14 cellular contexts compared by ENCODE assay signal in the genomic region with DNA sequence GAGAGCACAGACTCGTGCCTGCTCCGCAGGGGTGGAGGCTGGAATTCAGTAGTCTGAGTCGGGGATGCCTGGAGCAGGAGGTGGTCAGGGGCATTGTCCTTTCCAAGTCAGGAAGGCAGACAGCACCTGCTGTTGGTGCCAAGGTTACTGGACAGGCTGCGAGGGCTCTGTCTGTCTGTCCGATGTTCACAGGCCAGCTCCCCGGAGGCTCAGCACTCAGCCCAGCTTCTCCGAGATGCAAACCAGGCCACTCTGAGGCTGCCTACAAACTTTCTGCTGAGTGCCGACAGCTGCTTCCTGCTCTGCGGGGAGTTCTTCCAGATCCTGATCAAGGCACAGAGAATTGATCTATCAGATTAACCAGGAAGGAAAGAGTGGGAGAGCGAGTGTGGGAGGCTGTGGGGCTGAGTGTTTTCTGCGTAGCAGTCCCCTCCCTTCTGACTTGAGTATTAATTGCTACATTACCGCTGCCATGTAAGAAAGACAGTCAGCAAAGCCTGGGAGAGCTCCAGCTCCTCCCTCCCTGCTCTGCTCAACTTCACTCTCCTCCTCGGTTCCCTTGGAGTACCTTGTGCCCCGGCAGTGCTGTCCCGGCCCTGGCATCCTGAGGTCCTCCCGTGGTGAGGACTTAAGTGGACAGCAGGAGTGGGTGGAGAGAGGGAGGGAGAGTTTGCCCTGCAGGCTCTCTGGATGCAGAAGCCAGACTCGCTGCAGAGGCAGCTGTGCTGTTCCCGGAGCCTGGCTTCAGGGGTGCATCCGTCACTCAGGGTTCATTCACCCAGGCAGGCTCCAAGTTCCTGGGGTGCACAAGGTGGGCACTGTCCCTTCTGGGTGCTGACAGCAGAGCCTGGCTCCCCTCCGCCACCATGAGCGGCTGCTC. TPM values are rescaled to one million over a fixed set of nuclear protein-coding genes. Genes with fewer than 3 reads are reported as not detected.
DNase-seq lines count a peak whose midpoint lies in the region; ATAC-seq, FAIRE-seq and TF ChIP-seq lines count a peak whose summit lies in the region.
"Had no signal": no experiment of that assay in that cellular context is flagged by ENCODE, and none has a peak within 500 bp of the region (broad histone marks: within the 10 kb centered on the region; RNA-seq: fewer than 3 reads in every experiment).

No MANE protein-coding gene starts in this region.

- H3K9me3 ChIP-seq in left lung (no peaks in the 10 kb centered on the region), transverse colon (no peaks in the 10 kb centered on the region)
- H3K9me3 ChIP-seq: adrenal gland had no signal

- H3K36me3 ChIP-seq in left lung (no peaks in the 10 kb centered on the region), transverse colon (no peaks in the 10 kb centered on the region)
- H3K36me3 ChIP-seq: adrenal gland had no signal

- ATAC-seq in left lung: peak; percentile 29
- ATAC-seq in HG03196 (IDR thresholded peaks at IDR 0.05; ENCODE audit: unreplicated experiment): no peak
- ATAC-seq: GM12878 had no signal

- TF ChIP-seq CTCF in left lung (IDR thresholded peaks at IDR 0.05) (no peak), transverse colon (IDR thresholded peaks at IDR 0.05) (no peak)

- H3K27ac ChIP-seq in left lung (no peak overlapping the region), transverse colon (peak overlapping the region; percentile 33 to 51 (median 38))

- intact Hi-C loops in left lung (cut with DNase I) (no loop called here), transverse colon (cut with DNase I; ENCODE audit: low total_unique reads) (no loop called here)

- no peak for FAIRE-seq in GM12891 (lab: Jason Lieb, UNC)
- FAIRE-seq: A204.1, endometrium, GM12878 had no signal

- H3K27me3 ChIP-seq in left lung: peaks cover 0 to 31% of the 10 kb centered on the region in 2 donors
- no peaks in the 10 kb centered on the region for H3K27me3 ChIP-seq in transverse colon
- H3K27me3 ChIP-seq: adrenal gland had no signal

- in situ Hi-C loops in transverse colon (cut with MboI; ENCODE audit: low pct_ligation_motif_present in 1 of 4, low pct_unique_long_range_greater_than_20kb in 1 of 4, low sequenced_read_pairs in 3 of 4): no loop called here

- DNase-seq in NCI-H2227 treated with DMSO at 0.1 percent for 48 hours (lab: John Stamatoyannopoulos, UW): peak; percentile 22
- DNase-seq in NCI-H2227 (lab: John Stamatoyannopoulos, UW; ENCODE audit: unreplicated experiment): no peak
- DNase-seq in astrocyte of the hippocampus (ENCODE audit: low read depth, low spot score): peak; percentile 3
- no peak for DNase-seq in left lung
- no peak for DNase-seq in transverse colon
- no peak for DNase-seq in GM12891 (ENCODE audit: insufficient read length, low spot score)
- DNase-seq in activated CD8-positive, alpha-beta memory T cell treated with anti-CD3 and anti-CD28 coated beads for 24 hours: no peak
- DNase-seq: HCEC 1CT had no signal

- TF ChIP-seq POLR2A in transverse colon (IDR thresholded peaks at IDR 0.05): no peak
- no peak for TF ChIP-seq POLR2A in GM12891 (IDR thresholded peaks at IDR 0.05; ENCODE audit: low read depth, low read length)

- no peak for TF ChIP-seq EP300 in transverse colon (IDR thresholded peaks at IDR 0.05; ENCODE audit: low read depth)

- H3K4me3 ChIP-seq in left lung: no peak overlapping the region
- peak overlapping the region in 1 of 4 donors; percentile 9 for H3K4me3 ChIP-seq in transverse colon
- H3K4me3 ChIP-seq: adrenal gland, GM12878 had no signal

- peaks cover 3 to 24% of the 10 kb centered on the region in 2 donors for H3K4me1 ChIP-seq in left lung
- peaks cover 0 to 29% (median 10%) of the 10 kb centered on the region in 4 donors for H3K4me1 ChIP-seq in transverse colon

- WGBS in transverse colon (ENCODE audit: low coverage in 1 of 2), 2 donors: 21 to 51% methylated on average over 5 to 21 of the region's 21 CpGs

TF ChIP-seq in GM12891, 5 proteins besides CTCF, POLR2A, EP300 and RAD21:
- TF ChIP-seq SPI1 (IDR thresholded peaks at IDR 0.05; ENCODE audit: low read depth, low read length): no peak
- no peak for TF ChIP-seq PAX5 (IDR thresholded peaks at IDR 0.05; ENCODE audit: insufficient read depth, low read length, severe bottlenecking)
- no peak for TF ChIP-seq POLR2AphosphoS5 (IDR thresholded peaks at IDR 0.05; ENCODE audit: low read depth, low read length)
- TF ChIP-seq TAF1 (IDR thresholded peaks at IDR 0.05; ENCODE audit: low read depth, low read length): no peak
- TF ChIP-seq POU2F2 (IDR thresholded peaks at IDR 0.05; ENCODE audit: low read depth, low read length): no peak

RNA-seq across cellular contexts. Expression of a gene that starts 35.9 kb away (rescaled TPM):
- 1 to 10 TPM; 1.9 to 5.0 TPM for total RNA-seq in left lung
- total RNA-seq in transverse colon: 10 to 100 TPM in 1 of 4 donors, 1 to 10 TPM in 3; 6.0 to 17.2 (median 8.0) TPM
- polyA plus RNA-seq in GM12891 (2012; ENCODE audit: low read depth, missing spikeins): 3.2 TPM
- total RNA-seq: T-helper 2 cell treated with Interferon-gamma antibody and Interleukin-4, amounts not matched to agents 100 ng/mL and 5 ng/mL, for 36 hours had no signal

RNA-seq across cellular contexts. Expression of a gene that starts 55.7 kb away (rescaled TPM):
- total RNA-seq in left lung (100 to 1,000 TPM in 1 of 2 donors, 10 to 100 TPM in 1; 37.3 to 110 TPM), transverse colon (10 to 100 TPM in 3 of 4 donors, 1 to 10 TPM in 1; 2.6 to 33.0 (median 23.3) TPM)
- polyA plus RNA-seq in GM12891 (2012; ENCODE audit: low read depth, missing spikeins): 31.4 TPM

Comparison
In these comparisons a context has a peak if more than half of its experiments do, and no peak if none do; other contexts are left out.
1. DNase-seq: peak in NCI-H2227 treated with DMSO at 0.1 percent for 48 hours (single experiment) and astrocyte of the hippocampus (single experiment); none in NCI-H2227 (single experiment), left lung (0 of 2), transverse colon (single experiment), GM12891 (single experiment) and activated CD8-positive, alpha-beta memory T cell treated with anti-CD3 and anti-CD28 coated beads for 24 hours (single experiment).
2. H3K27ac ChIP-seq: peak in transverse colon (4 of 4); none in left lung (0 of 2).